ENCODE assay signal across 12 cellular contexts in the genomic region with DNA sequence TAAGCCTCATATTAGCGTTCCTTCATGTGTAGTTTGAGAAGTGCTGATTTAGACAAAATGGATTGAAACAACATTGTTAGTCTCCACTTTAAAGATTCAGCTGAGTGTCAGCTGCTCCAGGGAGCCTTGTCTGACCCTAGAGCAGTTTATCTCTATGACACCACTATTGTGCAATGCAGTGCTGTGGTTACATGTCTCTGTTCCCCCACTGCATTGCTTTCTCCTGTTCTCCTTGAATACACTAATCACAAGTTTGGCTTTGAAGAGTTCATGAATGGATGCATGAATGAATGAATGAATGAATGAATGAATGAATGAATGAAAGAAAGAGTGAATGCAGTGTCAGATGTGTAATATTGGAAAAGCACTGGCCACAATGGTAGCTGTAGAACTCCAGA. TPM values are rescaled to one million over a fixed set of nuclear protein-coding genes. Genes with fewer than 3 reads are reported as not detected.
DNase-seq lines count a peak whose midpoint lies in the region; ATAC-seq lines count a peak whose summit lies in the region.
"Had no signal": no experiment of that assay in that cellular context is flagged by ENCODE, and none has a peak within 500 bp of the region (broad histone marks: within the 10 kb centered on the region; RNA-seq: fewer than 3 reads in every experiment).

No MANE protein-coding gene starts in this region.

- WGBS in mesendoderm (ENCODE audit: extremely low coverage, insufficient coverage, low lambda C conversion rate) = no CpG with 5 or more reads among the region's 1 CpG

- no peak overlapping the region for H3K4me3 ChIP-seq in mesendoderm (ENCODE audit: low read length)
- H3K4me3 ChIP-seq: Peyer's patch had no signal

- no peaks in the 10 kb centered on the region for H3K79me1 ChIP-seq in mesendoderm (ENCODE audit: low read length)

- H3K56ac ChIP-seq in mesendoderm (ENCODE audit: low read length) = no peak overlapping the region

- no peak overlapping the region for H4K8ac ChIP-seq in mesendoderm (ENCODE audit: low read depth, low read length)

- no peak overlapping the region for H3K9ac ChIP-seq in mesendoderm (ENCODE audit: low read length)

- H2BK5ac ChIP-seq in mesendoderm (ENCODE audit: low read length) = no peak overlapping the region

- no peak overlapping the region for H3K4ac ChIP-seq in mesendoderm (ENCODE audit: low read depth, low read length)

- H3K4me1 ChIP-seq in mesendoderm (ENCODE audit: control insufficient read depth, low read depth, low read length) = peaks cover 3% of the 10 kb centered on the region

- no peak overlapping the region for H3K23ac ChIP-seq in mesendoderm (ENCODE audit: low read length)

- H3K36me3 ChIP-seq in mesendoderm (ENCODE audit: control insufficient read depth, insufficient read depth, low read length) = no peaks in the 10 kb centered on the region
- H3K36me3 ChIP-seq: Peyer's patch had no signal

- no peak overlapping the region for H3K18ac ChIP-seq in mesendoderm (ENCODE audit: low read length)

- H3K27ac ChIP-seq in mesendoderm (ENCODE audit: low read depth, low read length) = no peak overlapping the region

- H2AK5ac ChIP-seq in mesendoderm (ENCODE audit: low read length) = no peak overlapping the region

- H2BK15ac ChIP-seq in mesendoderm (replicated peaks; ENCODE audit: low read depth) = no peak overlapping the region

- H4K5ac ChIP-seq in mesendoderm (ENCODE audit: low read length) = no peak overlapping the region

- no peaks in the 10 kb centered on the region for H3K79me2 ChIP-seq in mesendoderm (ENCODE audit: control insufficient read depth, insufficient read depth, low read length)

- peak; percentile 63 for ATAC-seq in esophagus mucosa
- ATAC-seq in GM21515 (IDR thresholded peaks at IDR 0.05; ENCODE audit: unreplicated experiment) = no peak
- ATAC-seq: activated CD8-positive, alpha-beta T cell treated with anti-CD3 and anti-CD28 coated beads, Interleukin-2, amount 10 ng/mL, durations not matched to agents 7 days and 5 days had no signal

- no peak overlapping the region for H3K4me2 ChIP-seq in mesendoderm (ENCODE audit: low read length)

- H2BK120ac ChIP-seq in mesendoderm (ENCODE audit: low read depth, low read length) = no peak overlapping the region

- peak; percentile 39 for DNase-seq in CD1c-positive myeloid dendritic cell (ENCODE audit: extremely low spot score)
- peak; percentile 24 to 84 for DNase-seq in NOMO-1 (lab: John Stamatoyannopoulos, UW; ENCODE audit: unreplicated experiment in 2 of 2)
- peak; percentile 73 for DNase-seq in mesendoderm
- no peak for DNase-seq in cortex of kidney (lab: John Stamatoyannopoulos, UW)
- DNase-seq in stimulated activated naive CD4-positive, alpha-beta T cell (lab: John Stamatoyannopoulos, UW) = no peak
- no peak for DNase-seq in NCI-H1930 (lab: John Stamatoyannopoulos, UW)
- DNase-seq: activated CD8-positive, alpha-beta T cell treated with anti-CD3 and anti-CD28 coated beads, Interleukin-2, amount 10 ng/mL, durations not matched to agents 7 days and 5 days; Peyer's patch; stimulated activated CD4-positive, alpha-beta T cell treated with anti-CD3 and anti-CD28 coated beads, Interleukin-12 subunit alpha, Interleukin-12 subunit beta, amount 100 ng/mL, for 4 hours; substantia nigra had no signal

- H3K27me3 ChIP-seq in mesendoderm (ENCODE audit: insufficient read depth, low read length, poor library complexity) = no peaks in the 10 kb centered on the region
- H3K27me3 ChIP-seq: Peyer's patch had no signal

RNA-seq across cellular contexts. Expression of gene GCG, which starts 38.3 kb away (rescaled TPM):
- total RNA-seq in esophagus mucosa = not detected
- not detected for polyA plus RNA-seq in mesendoderm (2013, experiment 1 of 2)
- not detected for polyA plus RNA-seq in mesendoderm (2013, experiment 2 of 2)
- total RNA-seq: activated CD8-positive, alpha-beta T cell treated with anti-CD3 and anti-CD28 coated beads, Interleukin-2, amount 10 ng/mL, durations not matched to agents 7 days and 5 days had no signal

RNA-seq across cellular contexts. Expression of gene DPP4, which starts 39.8 kb away (rescaled TPM):
- total RNA-seq in esophagus mucosa = 0.56 TPM
- 0.49 TPM for polyA plus RNA-seq in mesendoderm (2013, experiment 1 of 2)
- 0.57 TPM for polyA plus RNA-seq in mesendoderm (2013, experiment 2 of 2)

Comparison
In these comparisons a context has a peak if more than half of its experiments do, and no peak if none do; other contexts are left out.
1. DNase-seq: peak in CD1c-positive myeloid dendritic cell (single experiment), NOMO-1 (2 of 2) and mesendoderm (single experiment); none in cortex of kidney (single experiment), stimulated activated naive CD4-positive, alpha-beta T cell (0 of 6) and NCI-H1930 (0 of 2).